In the genomic region with DNA sequence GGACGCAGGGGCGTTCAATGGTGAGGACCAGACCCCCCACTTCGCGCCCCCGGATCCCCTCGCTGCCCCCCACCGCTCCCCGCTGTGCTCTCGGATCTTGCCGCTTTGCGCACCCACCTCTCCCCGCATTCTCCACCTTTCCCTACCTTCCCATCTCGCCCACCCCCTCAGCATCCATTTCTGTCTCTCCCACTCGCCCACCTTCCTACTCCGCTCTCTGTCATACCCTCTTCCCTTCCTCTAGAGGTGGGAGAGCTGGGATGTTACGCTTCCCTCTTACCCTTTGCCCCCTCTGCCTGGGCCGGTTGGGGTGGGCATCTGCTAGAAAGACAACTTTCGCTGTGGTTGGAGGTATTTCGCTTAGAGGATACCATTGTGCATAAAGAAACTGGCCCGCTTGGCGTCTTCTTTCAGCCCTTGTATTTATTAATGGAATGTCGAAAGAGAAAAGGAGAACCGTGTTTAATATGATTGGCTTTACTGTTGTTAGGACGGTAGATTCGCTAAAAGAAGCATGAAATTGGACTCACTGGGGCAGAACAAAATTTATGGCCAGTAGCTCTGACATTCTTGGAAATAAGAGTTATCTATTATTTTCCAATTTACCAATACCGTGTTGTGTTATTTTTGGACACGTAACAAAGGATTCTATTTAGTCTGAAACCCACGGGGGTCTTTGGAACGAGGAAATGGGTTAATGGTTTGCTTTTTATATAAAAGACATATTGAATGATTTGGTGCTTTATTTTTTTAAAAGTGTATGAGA, we compare ENCODE assay signal across 2 cellular contexts.
TF ChIP-seq lines count a peak whose summit lies in the region.

No MANE protein-coding gene starts in this region.

TF ChIP-seq in endothelial cell of umbilical vein, 7 proteins besides CTCF, POLR2A, EP300 and RAD21 (continued from another document):
- TF ChIP-seq MAX (IDR thresholded peaks at IDR 0.05; ENCODE audit: insufficient read depth, insufficient read length) (no peak), POLR2AphosphoS5 (IDR thresholded peaks at IDR 0.05; ENCODE audit: insufficient read depth, low read depth, low read length) (no peak), EZH2 (IDR thresholded peaks at IDR 0.05; ENCODE audit: borderline replicate concordance, low read depth, low read length, severe bottlenecking) (no peak), GATA2 (IDR thresholded peaks at IDR 0.05; ENCODE audit: insufficient read depth, insufficient read length, low read depth, low read length) (no peak)

TF ChIP-seq in neural cell, 6 proteins besides CTCF, POLR2A, EP300 and RAD21 (continued from another document):
- TF ChIP-seq REST (IDR thresholded peaks at IDR 0.05; ENCODE audit: borderline replicate concordance) (peak; percentile 19), MXI1 (conservative IDR thresholded peaks at IDR 0.05; ENCODE audit: poor library complexity, severe bottlenecking) (peak; percentile 7), EZH2 (IDR thresholded peaks at IDR 0.05; ENCODE audit: borderline replicate concordance, insufficient read depth, low read length, poor library complexity, severe bottlenecking) (no peak), SMC3 (conservative IDR thresholded peaks at IDR 0.05; ENCODE audit: poor library complexity) (no peak), TAF1 (IDR thresholded peaks at IDR 0.05; ENCODE audit: low read depth) (peak; percentile 28)
